In genomic region chr2:238016526-238016925, GRCh38 we compare ENCODE assay signal across 18 cellular contexts.
"Had no signal": no experiment of that assay in that cellular context is flagged by ENCODE, and none has a peak within 500 bp of the region (broad histone marks: within the 10 kb centered on the region; RNA-seq: fewer than 3 reads in every experiment).

No MANE protein-coding gene starts in this region.

- ATAC-seq: activated CD4-positive, alpha-beta T cell treated with anti-CD3 and anti-CD28 coated beads for 36 hours; activated CD8-positive, alpha-beta T cell treated with anti-CD3 and anti-CD28 coated beads for 36 hours; naive thymus-derived CD8-positive, alpha-beta T cell; psoas muscle had no signal

- H3K4me3 ChIP-seq: coronary artery, hepatocyte, psoas muscle, right lobe of liver, spleen had no signal

- H3K9me3 ChIP-seq: psoas muscle, right lobe of liver, spleen had no signal

- H3K27ac ChIP-seq: coronary artery, hepatocyte, psoas muscle, right lobe of liver, VCaP had no signal

- DNase-seq: activated CD4-positive, alpha-beta T cell treated with anti-CD3 and anti-CD28 coated beads for 36 hours; activated CD8-positive, alpha-beta T cell treated with anti-CD3 and anti-CD28 coated beads for 36 hours; activated naive CD4-positive, alpha-beta T cell treated with anti-CD3 and anti-CD28 coated beads, Interleukin-2, amount 50 U/mL, for 16 hours; activated T-cell treated with anti-CD3 and anti-CD28 coated beads for 4 hours; central memory CD4-positive, alpha-beta T cell; effector memory CD4-positive, alpha-beta T cell; kidney glomerular epithelial cell; naive thymus-derived CD8-positive, alpha-beta T cell; nucleus accumbens; psoas muscle; right lobe of liver; spleen; stimulated activated CD4-positive, alpha-beta T cell treated with anti-CD3 and anti-CD28 coated beads, Interleukin-1b, Interleukin-23, amount 100 ng/mL, for 48 hours; T1000 had no signal

- H3K27ac Mint-ChIP-seq: activated CD4-positive, alpha-beta T cell treated with anti-CD3 and anti-CD28 coated beads for 36 hours had no signal

- H3K4me3 Mint-ChIP-seq: activated CD4-positive, alpha-beta T cell treated with anti-CD3 and anti-CD28 coated beads for 36 hours; activated CD8-positive, alpha-beta T cell treated with anti-CD3 and anti-CD28 coated beads for 36 hours; stimulated activated naive CD8-positive, alpha-beta T cell treated with anti-CD3 and anti-CD28 coated beads, Interleukin-15, Interleukin-2, amounts not matched to agents 100 ng/mL and 50 ng/mL, for 24 hours had no signal

- H3K4me1 ChIP-seq: right lobe of liver had no signal

- H3K27me3 Mint-ChIP-seq: activated CD4-positive, alpha-beta T cell treated with anti-CD3 and anti-CD28 coated beads for 36 hours; activated CD8-positive, alpha-beta T cell treated with anti-CD3 and anti-CD28 coated beads for 36 hours; naive thymus-derived CD8-positive, alpha-beta T cell; stimulated activated naive CD8-positive, alpha-beta T cell treated with anti-CD3 and anti-CD28 coated beads, Interleukin-15, Interleukin-2, amounts not matched to agents 100 ng/mL and 50 ng/mL, for 24 hours had no signal

- H3K36me3 ChIP-seq: right lobe of liver had no signal

- H3K27me3 ChIP-seq: hepatocyte, right lobe of liver, spleen had no signal

- H3K9me3 Mint-ChIP-seq: activated CD8-positive, alpha-beta T cell treated with anti-CD3 and anti-CD28 coated beads for 36 hours; naive thymus-derived CD8-positive, alpha-beta T cell; stimulated activated naive CD8-positive, alpha-beta T cell treated with anti-CD3 and anti-CD28 coated beads, Interleukin-15, Interleukin-2, amounts not matched to agents 100 ng/mL and 50 ng/mL, for 24 hours had no signal
